ENCODE assay signal across 7 cellular contexts in the genomic region with DNA sequence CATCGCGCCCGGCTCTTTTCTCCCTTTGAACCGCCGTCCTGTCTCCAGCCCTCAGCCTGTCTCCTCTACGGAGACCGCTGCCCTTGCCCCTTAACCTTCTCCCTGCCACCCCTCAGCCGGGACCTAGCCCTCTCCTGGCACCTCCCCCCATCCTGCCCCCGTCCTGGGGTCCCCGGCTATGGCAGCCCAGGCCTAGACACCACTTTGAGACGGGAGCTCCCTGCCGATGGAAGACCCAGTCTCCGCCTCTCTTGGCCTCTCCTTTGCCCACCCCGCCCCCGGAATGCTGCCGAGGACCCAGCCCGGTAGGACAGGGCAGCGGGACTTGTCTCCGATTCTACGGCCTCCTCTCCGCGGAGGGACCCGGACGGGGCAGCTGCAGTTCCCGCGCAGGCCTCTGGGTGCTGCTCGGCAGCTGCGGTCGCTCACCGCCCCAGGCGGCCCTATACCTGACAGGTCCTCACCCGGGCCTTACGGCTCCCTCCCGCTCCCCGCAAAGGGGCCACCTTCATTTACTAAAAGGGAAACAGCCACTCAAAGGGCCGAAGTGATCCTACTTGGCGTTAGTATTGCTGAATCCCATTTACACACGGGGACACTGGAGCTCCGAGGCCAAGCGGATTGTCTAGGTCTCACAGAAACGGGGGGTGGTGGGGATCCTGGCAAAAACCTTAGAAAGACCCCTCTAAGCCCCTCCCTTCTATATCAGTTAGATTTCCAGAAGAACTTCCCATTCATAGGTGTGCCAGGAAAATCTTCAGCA. TPM values are rescaled to one million over a fixed set of nuclear protein-coding genes. Genes with fewer than 3 reads are reported as not detected.
DNase-seq lines count a peak whose midpoint lies in the region; TF ChIP-seq lines count a peak whose summit lies in the region.

No MANE protein-coding gene starts in this region.

- H3K36me3 ChIP-seq in stomach, result no peaks in the 10 kb centered on the region

- no peak overlapping the region for H3K27ac ChIP-seq in stomach

- no peak for TF ChIP-seq EP300 in stomach (IDR thresholded peaks at IDR 0.05)

- TF ChIP-seq POLR2A in stomach (IDR thresholded peaks at IDR 0.05), result no peak

- peaks cover 7% of the 10 kb centered on the region for H3K4me1 Mint-ChIP-seq in activated T-helper 1 cell treated with anti-CD3 and anti-CD28 coated beads, Interleukin-12 subunit alpha, Interleukin-12 subunit beta, Interleukin-2, Interleukin-4 antibody, amounts not matched to agents 30 ng/mL and 10 ng/mL and 1 ng/mL, durations not matched to agents 14 hours and 24 hours and 36 hours (ENCODE audit: low read depth)
- peaks cover 52% of the 10 kb centered on the region for H3K4me1 Mint-ChIP-seq in nephron progenitor cell

- TF ChIP-seq CTCF in GM12872 (IDR thresholded peaks at IDR 0.05; ENCODE audit: insufficient read depth, low read depth, low read length) (peak; percentile 98), fibroblast of the aortic adventitia (IDR thresholded peaks at IDR 0.05; ENCODE audit: insufficient read depth, low read length) (peak; percentile 99), nephron progenitor cell (IDR thresholded peaks at IDR 0.05) (peak; percentile 97), stomach (IDR thresholded peaks at IDR 0.05) (peak in 5 of 7 experiments; percentile 85 to 99 (median 96))

- H3K9me3 Mint-ChIP-seq in activated T-helper 1 cell treated with anti-CD3 and anti-CD28 coated beads, Interleukin-12 subunit alpha, Interleukin-12 subunit beta, Interleukin-2, Interleukin-4 antibody, amounts not matched to agents 30 ng/mL and 10 ng/mL and 1 ng/mL, durations not matched to agents 14 hours and 24 hours and 36 hours, result no peaks in the 10 kb centered on the region
- no peaks in the 10 kb centered on the region for H3K9me3 Mint-ChIP-seq in nephron progenitor cell

- H3K27me3 Mint-ChIP-seq in activated T-helper 1 cell treated with anti-CD3 and anti-CD28 coated beads, Interleukin-12 subunit alpha, Interleukin-12 subunit beta, Interleukin-2, Interleukin-4 antibody, amounts not matched to agents 30 ng/mL and 10 ng/mL and 1 ng/mL, durations not matched to agents 14 hours and 24 hours and 36 hours (ENCODE audit: insufficient read depth), result peaks cover 36% of the 10 kb centered on the region
- H3K27me3 Mint-ChIP-seq in nephron progenitor cell (ENCODE audit: low read depth, poor library complexity), result peaks cover 23% of the 10 kb centered on the region

- H3K4me3 ChIP-seq in fibroblast of the aortic adventitia (ENCODE audit: low read depth, low read length) (no peak overlapping the region), stomach (peak overlapping the region in 1 of 4 donors; percentile 33)

- intact Hi-C loops in activated T-helper 1 cell treated with anti-CD3 and anti-CD28 coated beads, Interleukin-12 subunit alpha, Interleukin-12 subunit beta, Interleukin-2, Interleukin-4 antibody, amounts not matched to agents 30 ng/mL and 10 ng/mL and 1 ng/mL, durations not matched to agents 14 hours and 24 hours and 36 hours (cut with micrococcal nuclease), result loop anchor here (1.0 to 2.0 kb wide), 2 partner anchors 72 to 118 kb away; no protein-coding TSS in a partner anchor
- intact Hi-C loops in stomach (cut with DNase I; ENCODE audit: low total_unique reads), result loop anchor here (5.0 kb wide), 1 partner anchor 112 kb away; no protein-coding TSS in a partner anchor

- peaks cover 11 to 90% (median 38%) of the 10 kb centered on the region in 3 donors for H3K27me3 ChIP-seq in stomach

- H3K4me3 Mint-ChIP-seq in activated T-helper 1 cell treated with anti-CD3 and anti-CD28 coated beads, Interleukin-12 subunit alpha, Interleukin-12 subunit beta, Interleukin-2, Interleukin-4 antibody, amounts not matched to agents 30 ng/mL and 10 ng/mL and 1 ng/mL, durations not matched to agents 14 hours and 24 hours and 36 hours, result no peak overlapping the region
- peak overlapping the region; percentile 70 for H3K4me3 Mint-ChIP-seq in nephron progenitor cell

- WGBS in stomach, 5 donors, result 6 to 8% (median 8%) methylated on average over 31 to 41 of the region's 41 CpGs

- no peak overlapping the region for H3K27ac Mint-ChIP-seq in activated T-helper 1 cell treated with anti-CD3 and anti-CD28 coated beads, Interleukin-12 subunit alpha, Interleukin-12 subunit beta, Interleukin-2, Interleukin-4 antibody, amounts not matched to agents 30 ng/mL and 10 ng/mL and 1 ng/mL, durations not matched to agents 14 hours and 24 hours and 36 hours
- no peak overlapping the region for H3K27ac Mint-ChIP-seq in nephron progenitor cell

- DNase-seq in HT1080 (ENCODE audit: low read depth) (peak; percentile 61), RPMI7951 (ENCODE audit: low read depth) (peak; percentile 53), fibroblast of the aortic adventitia (ENCODE audit: low read depth) (peak; percentile 58), nephron progenitor cell (peak; percentile 93), stomach (peak; percentile 79)
- peak; percentile 61 for DNase-seq in activated T-helper 1 cell treated with anti-CD3 and anti-CD28 coated beads, Interleukin-12 subunit alpha, Interleukin-12 subunit beta, Interleukin-2, Interleukin-4 antibody, amounts not matched to agents 30 ng/mL and 10 ng/mL and 1 ng/mL, durations not matched to agents 14 hours and 24 hours and 36 hours (ENCODE audit: low spot score)

- peaks cover 6 to 11% (median 10%) of the 10 kb centered on the region in 4 donors for H3K4me1 ChIP-seq in stomach

- no peaks in the 10 kb centered on the region for H3K9me3 ChIP-seq in stomach

- H3K36me3 Mint-ChIP-seq in activated T-helper 1 cell treated with anti-CD3 and anti-CD28 coated beads, Interleukin-12 subunit alpha, Interleukin-12 subunit beta, Interleukin-2, Interleukin-4 antibody, amounts not matched to agents 30 ng/mL and 10 ng/mL and 1 ng/mL, durations not matched to agents 14 hours and 24 hours and 36 hours (ENCODE audit: low read depth), result no peaks in the 10 kb centered on the region
- no peaks in the 10 kb centered on the region for H3K36me3 Mint-ChIP-seq in nephron progenitor cell (ENCODE audit: low read depth)

RNA-seq across cellular contexts. Expression of gene TAC4, which starts 32.6 kb away (rescaled TPM):
- total RNA-seq in HT1080 (2014; rRNA removed; shearing (Covaris generic)), result 0.20 TPM in 1 of 2 replicates, not detected in the other
- polyA plus RNA-seq in HT1080 (2015; cell fraction: cytosol; rRNA removed), result not detected in 2 replicates
- not detected in 2 replicates for polyA plus RNA-seq in HT1080 (2015; cell fraction: nucleus; rRNA removed)
- not detected in 2 replicates for total RNA-seq in RPMI7951 (2014; rRNA removed; shearing (Covaris generic))
- total RNA-seq in activated T-helper 1 cell treated with anti-CD3 and anti-CD28 coated beads, Interleukin-12 subunit alpha, Interleukin-12 subunit beta, Interleukin-2, Interleukin-4 antibody, amounts not matched to agents 30 ng/mL and 10 ng/mL and 1 ng/mL, durations not matched to agents 14 hours and 24 hours and 36 hours, result not detected in 2 replicates
- total RNA-seq in fibroblast of the aortic adventitia (ENCODE audit: low replicate concordance) (not detected in 2 replicates), stomach (not detected)
- not detected for polyA plus RNA-seq in stomach
